8 cellular contexts compared by ENCODE assay signal in genomic region chr5:138438724-138439536, GRCh38. TPM values are rescaled to one million over a fixed set of nuclear protein-coding genes. Genes with fewer than 3 reads are reported as not detected.
DNase-seq lines count a peak whose midpoint lies in the region; ATAC-seq and TF ChIP-seq lines count a peak whose summit lies in the region.

Gene REEP2 (plus strand): TSS chr5:138439057. CDS start chr5:138439209, 152 bp downstream.

- H3K27me3 ChIP-seq in HUES6 (ENCODE audit: control insufficient read depth, insufficient read depth, low read length), result no peaks in the 10 kb centered on the region

- DNase-seq in AG10803 (ENCODE audit: low read depth) (peak; percentile 42), amniotic epithelial cell (ENCODE audit: low read depth) (peak; percentile 42), left ventricle myocardium superior (peak; percentile 62), retina (peak; percentile 79)

- H3K4me3 ChIP-seq in AG10803 (ENCODE audit: low read length) (peak within 1 kb of the TSS; percentile 66), HUES6 (ENCODE audit: low read depth, low read length) (peak within 1 kb of the TSS; percentile 76)

- peak; percentile 74 for ATAC-seq in GM19372 (IDR thresholded peaks at IDR 0.05; ENCODE audit: low read depth, unreplicated experiment)
- peak; percentile 77 for ATAC-seq in SK-N-SH treated with all-trans-retinoic acid at 6 μM for 48 hours
- ATAC-seq in left ventricle myocardium superior, result peak; percentile 70
- ATAC-seq in HG02970 (IDR thresholded peaks at IDR 0.05; ENCODE audit: low FRiP score, unreplicated experiment), result no peak

- peaks cover 25% of the 10 kb centered on the region for H3K36me3 ChIP-seq in HUES6 (ENCODE audit: control insufficient read depth, insufficient read depth, low read length)

- H3K4me1 ChIP-seq in HUES6 (ENCODE audit: control insufficient read depth, insufficient read depth, low read length), result peaks cover 18% of the 10 kb centered on the region

- no peak within 1 kb of the TSS for H3K27ac ChIP-seq in HUES6 (ENCODE audit: low read depth, low read length)

- TF ChIP-seq CTCF in AG10803 (conservative IDR thresholded peaks at IDR 0.05; ENCODE audit: low read length), result no peak

- no peaks in the 10 kb centered on the region for H3K9me3 ChIP-seq in HUES6 (ENCODE audit: control insufficient read depth, insufficient read depth, low read depth, low read length)

- H3K9ac ChIP-seq in HUES6 (ENCODE audit: low read length), result peak within 1 kb of the TSS; percentile 53

- intact Hi-C loops in left ventricle myocardium superior (cut with micrococcal nuclease), result no loop called here

TF ChIP-seq in SK-N-SH treated with all-trans-retinoic acid at 6 μM for 48 hours, 23 proteins besides CTCF, POLR2A, EP300 and RAD21:
- no peak for TF ChIP-seq PATZ1 (CRISPR knock-in tag; IDR thresholded peaks at IDR 0.05; ENCODE audit: borderline replicate concordance)
- no peak for TF ChIP-seq POU6F1 (CRISPR knock-in tag; IDR thresholded peaks at IDR 0.05; ENCODE audit: borderline replicate concordance, low read depth)
- no peak for TF ChIP-seq BACH2 (CRISPR knock-in tag; IDR thresholded peaks at IDR 0.05; ENCODE audit: borderline replicate concordance)
- TF ChIP-seq GLIS3 (CRISPR knock-in tag; IDR thresholded peaks at IDR 0.05), result no peak
- TF ChIP-seq ZC3H10 (CRISPR knock-in tag; IDR thresholded peaks at IDR 0.05), result no peak
- no peak for TF ChIP-seq CSDC2 (CRISPR knock-in tag; IDR thresholded peaks at IDR 0.05)
- TF ChIP-seq RARB (CRISPR knock-in tag; IDR thresholded peaks at IDR 0.05), result no peak
- no peak for TF ChIP-seq CREB5 (CRISPR knock-in tag; IDR thresholded peaks at IDR 0.05; ENCODE audit: low read depth)
- no peak for TF ChIP-seq OSR1 (CRISPR knock-in tag; IDR thresholded peaks at IDR 0.05)
- TF ChIP-seq TOX (CRISPR knock-in tag; IDR thresholded peaks at IDR 0.05; ENCODE audit: borderline replicate concordance), result no peak
- TF ChIP-seq ZNF70 (CRISPR knock-in tag; IDR thresholded peaks at IDR 0.05), result no peak
- TF ChIP-seq ESRRG (CRISPR knock-in tag; IDR thresholded peaks at IDR 0.05), result no peak
- no peak for TF ChIP-seq ARNTL (CRISPR knock-in tag; IDR thresholded peaks at IDR 0.05; ENCODE audit: borderline replicate concordance, low read depth)
- TF ChIP-seq PPARA (CRISPR knock-in tag; IDR thresholded peaks at IDR 0.05; ENCODE audit: borderline replicate concordance), result no peak
- no peak for TF ChIP-seq ZFP30 (CRISPR knock-in tag; IDR thresholded peaks at IDR 0.05)
- no peak for TF ChIP-seq SNAI2 (CRISPR knock-in tag; IDR thresholded peaks at IDR 0.05)
- no peak for TF ChIP-seq ZFP3 (CRISPR knock-in tag; IDR thresholded peaks at IDR 0.05)
- TF ChIP-seq TSHZ2 (CRISPR knock-in tag; IDR thresholded peaks at IDR 0.05), result no peak
- no peak for TF ChIP-seq ZNF565 (CRISPR knock-in tag; conservative IDR thresholded peaks at IDR 0.05; ENCODE audit: low read depth)
- TF ChIP-seq CSRNP3 (CRISPR knock-in tag; IDR thresholded peaks at IDR 0.05), result no peak
TF ChIP-seq in SK-N-SH treated with all-trans-retinoic acid at 6 μM for 48 hours: peak in this region for 0.

RNA-seq across cellular contexts. Expression of gene REEP2, which starts in this region (rescaled TPM):
- total RNA-seq in left ventricle myocardium superior, result 6.3 TPM
